ENCODE assay signal across 2 cellular contexts in the genomic region with DNA sequence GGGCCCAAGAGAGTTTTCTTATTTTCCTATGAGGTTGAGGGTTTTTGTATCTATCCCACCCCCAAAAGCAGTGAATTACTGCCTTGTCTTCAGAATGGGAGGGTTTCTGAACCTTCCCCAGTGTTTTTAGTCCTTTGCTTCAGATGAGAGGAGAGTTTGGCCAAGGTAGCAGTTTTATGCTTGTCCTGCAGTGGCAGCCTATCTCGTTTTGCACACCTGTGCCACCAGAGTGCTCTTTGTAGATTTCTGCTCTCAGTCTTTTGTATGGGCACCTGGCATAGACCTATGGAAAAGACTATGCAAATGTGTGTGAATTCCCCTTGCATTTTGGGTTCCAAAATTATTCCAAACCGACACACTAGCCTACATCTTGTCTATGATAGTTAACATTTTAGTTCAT.
TF ChIP-seq lines count a peak whose summit lies in the region.

No MANE protein-coding gene starts in this region.

TF ChIP-seq in GM23338, 12 proteins besides CTCF, POLR2A, EP300 and RAD21 (continues in another document):
- TF ChIP-seq POLR2AphosphoS5 (IDR thresholded peaks at IDR 0.05; ENCODE audit: low read depth) = no peak
- TF ChIP-seq EZH2 (IDR thresholded peaks at IDR 0.05; ENCODE audit: low read depth, unreplicated experiment) = no peak
- TF ChIP-seq, protein P1, sequence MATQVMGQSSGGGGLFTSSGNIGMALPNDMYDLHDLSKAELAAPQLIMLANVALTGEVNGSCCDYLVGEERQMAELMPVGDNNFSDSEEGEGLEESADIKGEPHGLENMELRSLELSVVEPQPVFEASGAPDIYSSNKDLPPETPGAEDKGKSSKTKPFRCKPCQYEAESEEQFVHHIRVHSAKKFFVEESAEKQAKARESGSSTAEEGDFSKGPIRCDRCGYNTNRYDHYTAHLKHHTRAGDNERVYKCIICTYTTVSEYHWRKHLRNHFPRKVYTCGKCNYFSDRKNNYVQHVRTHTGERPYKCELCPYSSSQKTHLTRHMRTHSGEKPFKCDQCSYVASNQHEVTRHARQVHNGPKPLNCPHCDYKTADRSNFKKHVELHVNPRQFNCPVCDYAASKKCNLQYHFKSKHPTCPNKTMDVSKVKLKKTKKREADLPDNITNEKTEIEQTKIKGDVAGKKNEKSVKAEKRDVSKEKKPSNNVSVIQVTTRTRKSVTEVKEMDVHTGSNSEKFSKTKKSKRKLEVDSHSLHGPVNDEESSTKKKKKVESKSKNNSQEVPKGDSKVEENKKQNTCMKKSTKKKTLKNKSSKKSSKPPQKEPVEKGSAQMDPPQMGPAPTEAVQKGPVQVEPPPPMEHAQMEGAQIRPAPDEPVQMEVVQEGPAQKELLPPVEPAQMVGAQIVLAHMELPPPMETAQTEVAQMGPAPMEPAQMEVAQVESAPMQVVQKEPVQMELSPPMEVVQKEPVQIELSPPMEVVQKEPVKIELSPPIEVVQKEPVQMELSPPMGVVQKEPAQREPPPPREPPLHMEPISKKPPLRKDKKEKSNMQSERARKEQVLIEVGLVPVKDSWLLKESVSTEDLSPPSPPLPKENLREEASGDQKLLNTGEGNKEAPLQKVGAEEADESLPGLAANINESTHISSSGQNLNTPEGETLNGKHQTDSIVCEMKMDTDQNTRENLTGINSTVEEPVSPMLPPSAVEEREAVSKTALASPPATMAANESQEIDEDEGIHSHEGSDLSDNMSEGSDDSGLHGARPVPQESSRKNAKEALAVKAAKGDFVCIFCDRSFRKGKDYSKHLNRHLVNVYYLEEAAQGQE (IDR thresholded peaks at IDR 0.05; ENCODE audit: unreplicated experiment) = no peak
- TF ChIP-seq ZNF114 (CRISPR knock-in tag; IDR thresholded peaks at IDR 0.05) = no peak
- TF ChIP-seq ZNF331 (CRISPR knock-in tag; IDR thresholded peaks at IDR 0.05; ENCODE audit: low read depth) = no peak
- TF ChIP-seq EZH2phosphoT487 (IDR thresholded peaks at IDR 0.05; ENCODE audit: unreplicated experiment) = no peak
- TF ChIP-seq CREB1 (CRISPR knock-in tag; IDR thresholded peaks at IDR 0.05; ENCODE audit: low read depth) = no peak
- TF ChIP-seq, protein P2, sequence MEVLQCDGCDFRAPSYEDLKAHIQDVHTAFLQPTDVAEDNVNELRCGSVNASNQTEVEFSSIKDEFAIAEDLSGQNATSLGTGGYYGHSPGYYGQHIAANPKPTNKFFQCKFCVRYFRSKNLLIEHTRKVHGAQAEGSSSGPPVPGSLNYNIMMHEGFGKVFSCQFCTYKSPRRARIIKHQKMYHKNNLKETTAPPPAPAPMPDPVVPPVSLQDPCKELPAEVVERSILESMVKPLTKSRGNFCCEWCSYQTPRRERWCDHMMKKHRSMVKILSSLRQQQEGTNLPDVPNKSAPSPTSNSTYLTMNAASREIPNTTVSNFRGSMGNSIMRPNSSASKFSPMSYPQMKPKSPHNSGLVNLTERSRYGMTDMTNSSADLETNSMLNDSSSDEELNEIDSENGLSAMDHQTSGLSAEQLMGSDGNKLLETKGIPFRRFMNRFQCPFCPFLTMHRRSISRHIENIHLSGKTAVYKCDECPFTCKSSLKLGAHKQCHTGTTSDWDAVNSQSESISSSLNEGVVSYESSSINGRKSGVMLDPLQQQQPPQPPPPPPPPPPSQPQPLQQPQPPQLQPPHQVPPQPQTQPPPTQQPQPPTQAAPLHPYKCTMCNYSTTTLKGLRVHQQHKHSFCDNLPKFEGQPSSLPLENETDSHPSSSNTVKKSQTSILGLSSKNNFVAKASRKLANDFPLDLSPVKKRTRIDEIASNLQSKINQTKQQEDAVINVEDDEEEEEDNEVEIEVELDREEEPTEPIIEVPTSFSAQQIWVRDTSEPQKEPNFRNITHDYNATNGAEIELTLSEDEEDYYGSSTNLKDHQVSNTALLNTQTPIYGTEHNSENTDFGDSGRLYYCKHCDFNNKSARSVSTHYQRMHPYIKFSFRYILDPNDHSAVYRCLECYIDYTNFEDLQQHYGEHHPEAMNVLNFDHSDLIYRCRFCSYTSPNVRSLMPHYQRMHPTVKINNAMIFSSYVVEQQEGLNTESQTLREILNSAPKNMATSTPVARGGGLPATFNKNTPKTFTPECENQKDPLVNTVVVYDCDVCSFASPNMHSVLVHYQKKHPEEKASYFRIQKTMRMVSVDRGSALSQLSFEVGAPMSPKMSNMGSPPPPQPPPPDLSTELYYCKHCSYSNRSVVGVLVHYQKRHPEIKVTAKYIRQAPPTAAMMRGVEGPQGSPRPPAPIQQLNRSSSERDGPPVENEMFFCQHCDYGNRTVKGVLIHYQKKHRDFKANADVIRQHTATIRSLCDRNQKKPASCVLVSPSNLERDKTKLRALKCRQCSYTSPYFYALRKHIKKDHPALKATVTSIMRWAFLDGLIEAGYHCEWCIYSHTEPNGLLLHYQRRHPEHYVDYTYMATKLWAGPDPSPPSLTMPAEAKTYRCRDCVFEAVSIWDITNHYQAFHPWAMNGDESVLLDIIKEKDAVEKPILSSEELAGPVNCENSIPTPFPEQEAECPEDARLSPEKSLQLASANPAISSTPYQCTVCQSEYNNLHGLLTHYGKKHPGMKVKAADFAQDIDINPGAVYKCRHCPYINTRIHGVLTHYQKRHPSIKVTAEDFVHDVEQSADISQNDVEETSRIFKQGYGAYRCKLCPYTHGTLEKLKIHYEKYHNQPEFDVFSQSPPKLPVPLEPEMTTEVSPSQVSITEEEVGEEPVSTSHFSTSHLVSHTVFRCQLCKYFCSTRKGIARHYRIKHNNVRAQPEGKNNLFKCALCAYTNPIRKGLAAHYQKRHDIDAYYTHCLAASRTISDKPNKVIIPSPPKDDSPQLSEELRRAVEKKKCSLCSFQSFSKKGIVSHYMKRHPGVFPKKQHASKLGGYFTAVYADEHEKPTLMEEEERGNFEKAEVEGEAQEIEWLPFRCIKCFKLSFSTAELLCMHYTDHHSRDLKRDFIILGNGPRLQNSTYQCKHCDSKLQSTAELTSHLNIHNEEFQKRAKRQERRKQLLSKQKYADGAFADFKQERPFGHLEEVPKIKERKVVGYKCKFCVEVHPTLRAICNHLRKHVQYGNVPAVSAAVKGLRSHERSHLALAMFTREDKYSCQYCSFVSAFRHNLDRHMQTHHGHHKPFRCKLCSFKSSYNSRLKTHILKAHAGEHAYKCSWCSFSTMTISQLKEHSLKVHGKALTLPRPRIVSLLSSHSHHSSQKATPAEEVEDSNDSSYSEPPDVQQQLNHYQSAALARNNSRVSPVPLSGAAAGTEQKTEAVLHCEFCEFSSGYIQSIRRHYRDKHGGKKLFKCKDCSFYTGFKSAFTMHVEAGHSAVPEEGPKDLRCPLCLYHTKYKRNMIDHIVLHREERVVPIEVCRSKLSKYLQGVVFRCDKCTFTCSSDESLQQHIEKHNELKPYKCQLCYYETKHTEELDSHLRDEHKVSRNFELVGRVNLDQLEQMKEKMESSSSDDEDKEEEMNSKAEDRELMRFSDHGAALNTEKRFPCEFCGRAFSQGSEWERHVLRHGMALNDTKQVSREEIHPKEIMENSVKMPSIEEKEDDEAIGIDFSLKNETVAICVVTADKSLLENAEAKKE (CRISPR knock-in tag; IDR thresholded peaks at IDR 0.05) = no peak
- TF ChIP-seq STAT1 (IDR thresholded peaks at IDR 0.05; ENCODE audit: unreplicated experiment) = no peak
- no peak for TF ChIP-seq JUNB (IDR thresholded peaks at IDR 0.05; ENCODE audit: unreplicated experiment)
- TF ChIP-seq NANOG (IDR thresholded peaks at IDR 0.05; ENCODE audit: borderline replicate concordance) = no peak

TF ChIP-seq in K562, 482 proteins besides CTCF, POLR2A, EP300 and RAD21:
- TF ChIP-seq FOXK2 (conservative IDR thresholded peaks at IDR 0.05 in 1 of 2, IDR thresholded peaks at IDR 0.05 in 1 of 2; ENCODE audit: low read depth in 2 of 2) (no peak), TRIM28 (IDR thresholded peaks at IDR 0.05) (no peak), TEAD4 (IDR thresholded peaks at IDR 0.05; ENCODE audit: low read length) (no peak), TEAD4 (CRISPR knock-in tag; IDR thresholded peaks at IDR 0.05; ENCODE audit: borderline replicate concordance) (no peak), ZKSCAN3 (CRISPR knock-in tag; IDR thresholded peaks at IDR 0.05) (no peak)
